8 cellular contexts compared by ENCODE assay signal in genomic region chr12:104137175-104137901, GRCh38. TPM values are rescaled to one million over a fixed set of nuclear protein-coding genes. Genes with fewer than 3 reads are reported as not detected.
DNase-seq lines count a peak whose midpoint lies in the region; ATAC-seq and TF ChIP-seq lines count a peak whose summit lies in the region.

No MANE protein-coding gene starts in this region.

- peaks cover 5% of the 10 kb centered on the region; the same call in 1 of the 2 replicates for H3K4me1 ChIP-seq in HEK293 (ENCODE audit: control insufficient read depth, insufficient read depth, low read length)
- no peaks in the 10 kb centered on the region for H3K4me1 ChIP-seq in colonic mucosa

- H3K36me3 ChIP-seq in HEK293 (ENCODE audit: control insufficient read depth in 2 of 2, insufficient read depth in 1 of 2, low read length in 2 of 2) (peaks cover 0 to 27% of the 10 kb centered on the region in 2 experiments; a peak in 1 of 3 replicates), colonic mucosa (no peaks in the 10 kb centered on the region)

- H3K9ac ChIP-seq in colonic mucosa (ENCODE audit: low read depth in 2 of 2, low read length in 2 of 2) = peak overlapping the region; percentile 78 to 82

- H3K9me3 ChIP-seq in HEK293 (ENCODE audit: control insufficient read depth, insufficient read depth, low read depth, low read length) (no peaks in the 10 kb centered on the region), colonic mucosa (no peaks in the 10 kb centered on the region)

- intact Hi-C loops in colonic mucosa (cut with DNase I) = no loop called here

- peak overlapping the region; percentile 90 for H3K4me3 ChIP-seq in GM12865 (ENCODE audit: low read depth, low read length)
- H3K4me3 ChIP-seq in HEK293 (ENCODE audit: low read depth, low read length) = peak overlapping the region; percentile 88
- H3K4me3 ChIP-seq in colonic mucosa = peak overlapping the region; percentile 75

- TF ChIP-seq CTCF in GM12865 (IDR thresholded peaks at IDR 0.05; ENCODE audit: insufficient read depth, low read depth, low read length, missing control alignments) (no peak), HEK293 (tag by site-specific recombination; IDR thresholded peaks at IDR 0.05) (no peak), colonic mucosa (IDR thresholded peaks at IDR 0.05) (no peak)

- POLR2A ChIA-PET in HEK293 (lab: Yijun Ruan, JAX) = interaction anchor here (0.5 to 2.3 kb wide), 19 partner anchors 9 to 970 kb away, joined by 3 to 16 read pairs (median 7); partner anchors contain the start of genes HSP90B1, NT5DC3, TDG and WASHC4

- ATAC-seq in left lobe of liver = peak; percentile 20

- CTCF ChIA-PET in HEK293 (lab: Yijun Ruan, JAX) = interaction anchor here (0.5 to 1.9 kb wide), 2 partner anchors 28 to 135 kb away, joined by 3 to 9 read pairs; no protein-coding TSS in a partner anchor

- H3K27me3 ChIP-seq in colonic mucosa = no peaks in the 10 kb centered on the region

- H3K27ac ChIP-seq in HEK293 (ENCODE audit: extremely low read depth, low read depth, low read length) (peak overlapping the region; percentile 97), colonic mucosa (peak overlapping the region; percentile 77)

- peak; percentile 68 for DNase-seq in GM12865 (ENCODE audit: low read depth)
- DNase-seq in NCI-H1105 (lab: John Stamatoyannopoulos, UW) = peak; percentile 31
- peak; percentile 58 for DNase-seq in activated CD4-positive, alpha-beta T cell treated with anti-CD3 and anti-CD28 coated beads for 48 hours
- DNase-seq in colonic mucosa = peak; percentile 41
- DNase-seq in left lobe of liver (ENCODE audit: low spot score) = peak; percentile 61
- peak; percentile 52 to 57 for DNase-seq in stimulated activated CD4-positive, alpha-beta T cell treated with anti-CD3 and anti-CD28 coated beads, Interleukin-2, amount 100 ng/mL, for 24 hours
- no peak for DNase-seq in NCI-H187 treated with DMSO at 0.1 percent for 48 hours (lab: John Stamatoyannopoulos, UW)

TF ChIP-seq in HEK293, 187 proteins besides CTCF, POLR2A, EP300 and RAD21 (continues in another document):
- TF ChIP-seq ZNF561 (tag by site-specific recombination; IDR thresholded peaks at IDR 0.05; ENCODE audit: borderline replicate concordance) = no peak
- TF ChIP-seq YY1 (tag by site-specific recombination; IDR thresholded peaks at IDR 0.05) = no peak
- TF ChIP-seq, protein P1, sequence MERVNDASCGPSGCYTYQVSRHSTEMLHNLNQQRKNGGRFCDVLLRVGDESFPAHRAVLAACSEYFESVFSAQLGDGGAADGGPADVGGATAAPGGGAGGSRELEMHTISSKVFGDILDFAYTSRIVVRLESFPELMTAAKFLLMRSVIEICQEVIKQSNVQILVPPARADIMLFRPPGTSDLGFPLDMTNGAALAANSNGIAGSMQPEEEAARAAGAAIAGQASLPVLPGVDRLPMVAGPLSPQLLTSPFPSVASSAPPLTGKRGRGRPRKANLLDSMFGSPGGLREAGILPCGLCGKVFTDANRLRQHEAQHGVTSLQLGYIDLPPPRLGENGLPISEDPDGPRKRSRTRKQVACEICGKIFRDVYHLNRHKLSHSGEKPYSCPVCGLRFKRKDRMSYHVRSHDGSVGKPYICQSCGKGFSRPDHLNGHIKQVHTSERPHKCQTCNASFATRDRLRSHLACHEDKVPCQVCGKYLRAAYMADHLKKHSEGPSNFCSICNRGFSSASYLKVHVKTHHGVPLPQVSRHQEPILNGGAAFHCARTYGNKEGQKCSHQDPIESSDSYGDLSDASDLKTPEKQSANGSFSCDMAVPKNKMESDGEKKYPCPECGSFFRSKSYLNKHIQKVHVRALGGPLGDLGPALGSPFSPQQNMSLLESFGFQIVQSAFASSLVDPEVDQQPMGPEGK (tag by site-specific recombination; IDR thresholded peaks at IDR 0.05) = peak; percentile 39; the same call in 1 of the 2 replicates
- TF ChIP-seq REST (tag by site-specific recombination; IDR thresholded peaks at IDR 0.05) = no peak
- TF ChIP-seq SP3 (tag by site-specific recombination; IDR thresholded peaks at IDR 0.05) = no peak
- TF ChIP-seq GLIS1 (tag by site-specific recombination; IDR thresholded peaks at IDR 0.05) = peak; percentile 91
- TF ChIP-seq ZBTB1 (tag by site-specific recombination; IDR thresholded peaks at IDR 0.05) = no peak
- no peak for TF ChIP-seq ZNF558 (tag by site-specific recombination; IDR thresholded peaks at IDR 0.05)
- TF ChIP-seq ZNF354C (tag by site-specific recombination; IDR thresholded peaks at IDR 0.05; ENCODE audit: borderline replicate concordance, low read depth) = no peak
- TF ChIP-seq ZNF548 (tag by site-specific recombination; IDR thresholded peaks at IDR 0.05) = no peak
- 0 out of 2 replicates have a peak, but pooled peaks have one; percentile 25 for TF ChIP-seq ZNF600 (tag by site-specific recombination; IDR thresholded peaks at IDR 0.05)
- TF ChIP-seq ZNF155 (tag by site-specific recombination; IDR thresholded peaks at IDR 0.05) = no peak
- peak; percentile 61 for TF ChIP-seq SP2 (tag by site-specific recombination; IDR thresholded peaks at IDR 0.05)
- TF ChIP-seq ZNF211 (tag by site-specific recombination; IDR thresholded peaks at IDR 0.05; ENCODE audit: low read depth) = no peak
- no peak for TF ChIP-seq ZNF830 (tag by site-specific recombination; IDR thresholded peaks at IDR 0.05; ENCODE audit: low read depth)
- no peak for TF ChIP-seq ZNF19 (tag by site-specific recombination; IDR thresholded peaks at IDR 0.05; ENCODE audit: low read depth)
- no peak for TF ChIP-seq ZNF16 (tag by site-specific recombination; IDR thresholded peaks at IDR 0.05; ENCODE audit: low read depth)
- no peak for TF ChIP-seq ZNF792 (tag by site-specific recombination; IDR thresholded peaks at IDR 0.05)
- TF ChIP-seq, protein P2, sequence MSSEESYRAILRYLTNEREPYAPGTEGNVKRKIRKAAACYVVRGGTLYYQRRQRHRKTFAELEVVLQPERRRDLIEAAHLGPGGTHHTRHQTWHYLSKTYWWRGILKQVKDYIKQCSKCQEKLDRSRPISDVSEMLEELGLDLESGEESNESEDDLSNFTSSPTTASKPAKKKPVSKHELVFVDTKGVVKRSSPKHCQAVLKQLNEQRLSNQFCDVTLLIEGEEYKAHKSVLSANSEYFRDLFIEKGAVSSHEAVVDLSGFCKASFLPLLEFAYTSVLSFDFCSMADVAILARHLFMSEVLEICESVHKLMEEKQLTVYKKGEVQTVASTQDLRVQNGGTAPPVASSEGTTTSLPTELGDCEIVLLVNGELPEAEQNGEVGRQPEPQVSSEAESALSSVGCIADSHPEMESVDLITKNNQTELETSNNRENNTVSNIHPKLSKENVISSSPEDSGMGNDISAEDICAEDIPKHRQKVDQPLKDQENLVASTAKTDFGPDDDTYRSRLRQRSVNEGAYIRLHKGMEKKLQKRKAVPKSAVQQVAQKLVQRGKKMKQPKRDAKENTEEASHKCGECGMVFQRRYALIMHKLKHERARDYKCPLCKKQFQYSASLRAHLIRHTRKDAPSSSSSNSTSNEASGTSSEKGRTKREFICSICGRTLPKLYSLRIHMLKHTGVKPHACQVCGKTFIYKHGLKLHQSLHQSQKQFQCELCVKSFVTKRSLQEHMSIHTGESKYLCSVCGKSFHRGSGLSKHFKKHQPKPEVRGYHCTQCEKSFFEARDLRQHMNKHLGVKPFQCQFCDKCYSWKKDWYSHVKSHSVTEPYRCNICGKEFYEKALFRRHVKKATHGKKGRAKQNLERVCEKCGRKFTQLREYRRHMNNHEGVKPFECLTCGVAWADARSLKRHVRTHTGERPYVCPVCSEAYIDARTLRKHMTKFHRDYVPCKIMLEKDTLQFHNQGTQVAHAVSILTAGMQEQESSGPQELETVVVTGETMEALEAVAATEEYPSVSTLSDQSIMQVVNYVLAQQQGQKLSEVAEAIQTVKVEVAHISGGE (tag by site-specific recombination; conservative IDR thresholded peaks at IDR 0.05; ENCODE audit: low read depth) = no peak
- no peak for TF ChIP-seq ZEB2 (tag by site-specific recombination; IDR thresholded peaks at IDR 0.05)
- no peak for TF ChIP-seq ZSCAN23 (tag by site-specific recombination; IDR thresholded peaks at IDR 0.05)
- no peak for TF ChIP-seq YY2 (tag by site-specific recombination; IDR thresholded peaks at IDR 0.05)
- no peak for TF ChIP-seq ZFP41 (tag by site-specific recombination; IDR thresholded peaks at IDR 0.05; ENCODE audit: borderline replicate concordance)
- TF ChIP-seq ZNF248 (tag by site-specific recombination; IDR thresholded peaks at IDR 0.05) = no peak
- peak; percentile 81 for TF ChIP-seq ZFHX2 (tag by site-specific recombination; conservative IDR thresholded peaks at IDR 0.05)
- TF ChIP-seq ZNF624 (tag by site-specific recombination; IDR thresholded peaks at IDR 0.05) = no peak

RNA-seq across cellular contexts. Expression of gene NFYB, which starts 0.7 kb away (rescaled TPM):
- total RNA-seq in colonic mucosa (10 to 100 TPM; 15.6 to 19.8 TPM), left lobe of liver (15.4 TPM)
